27 cellular contexts compared by ENCODE assay signal in the genomic region with DNA sequence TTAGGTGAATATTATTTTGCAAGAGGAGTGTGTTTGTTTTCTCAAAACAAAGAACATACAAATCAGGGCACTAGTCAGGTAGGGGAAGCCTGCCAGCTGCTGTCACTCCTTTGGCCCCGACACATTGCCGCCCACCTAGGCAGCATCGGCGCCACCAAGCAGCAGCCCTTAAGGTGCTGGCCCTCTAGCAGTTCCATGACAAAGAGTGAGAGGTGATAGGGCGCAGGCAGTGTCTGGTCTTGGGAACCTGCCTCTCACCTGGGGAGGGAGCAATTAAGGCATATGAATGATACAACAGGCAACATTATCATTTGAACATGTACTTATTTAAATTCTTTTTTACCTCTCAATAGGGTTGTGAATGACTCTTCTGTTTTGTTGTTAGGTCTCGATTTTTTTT.
"Had no signal": no experiment of that assay in that cellular context is flagged by ENCODE, and none has a peak within 500 bp of the region (broad histone marks: within the 10 kb centered on the region; RNA-seq: fewer than 3 reads in every experiment).

No MANE protein-coding gene starts in this region.

- H3K9me3 ChIP-seq: ascending aorta, SJCRH30 had no signal

- FAIRE-seq: TTC549 had no signal

- H3K4me3 ChIP-seq: ascending aorta, cardiac muscle cell, PC-9, SJCRH30, SK-N-MC had no signal

- H3K36me3 ChIP-seq: ascending aorta, cardiac muscle cell, SJCRH30 had no signal

- H3K36me3 Mint-ChIP-seq: activated naive CD8-positive, alpha-beta T cell treated with anti-CD3 and anti-CD28 coated beads for 36 hours had no signal

- H3K27me3 Mint-ChIP-seq: activated CD4-positive, alpha-beta memory T cell treated with anti-CD3 and anti-CD28 coated beads, Interleukin-2, amount 10 ng/mL, durations not matched to agents 7 days and 5 days; activated CD4-positive, alpha-beta T cell treated with anti-CD3 and anti-CD28 coated beads for 36 hours; activated naive CD8-positive, alpha-beta T cell treated with anti-CD3 and anti-CD28 coated beads for 36 hours; activated T-helper 17 cell treated with anti-CD3 and anti-CD28 coated beads, Interleukin-2, amount 50 U/mL, for 72 hours; central memory CD8-positive, alpha-beta T cell had no signal

- ATAC-seq: activated CD4-positive, alpha-beta T cell treated with anti-CD3 and anti-CD28 coated beads for 36 hours; activated CD4-positive, CD25-positive, alpha-beta regulatory T cell treated with anti-CD3 and anti-CD28 coated beads, Interleukin-2, amount 50 U/mL, for 24 hours; activated T-cell treated with anti-CD3 and anti-CD28 coated beads, Interleukin-2, amount 50 U/mL, for 72 hours; activated T-helper 17 cell treated with anti-CD3 and anti-CD28 coated beads, Interleukin-2, amount 50 U/mL, for 72 hours had no signal

- H3K27me3 ChIP-seq: ascending aorta, cardiac muscle cell, SJCRH30 had no signal

- DNase-seq: activated CD4-positive, alpha-beta memory T cell treated with anti-CD3 and anti-CD28 coated beads, Interleukin-2, amount 10 ng/mL, durations not matched to agents 7 days and 5 days; activated CD4-positive, alpha-beta T cell treated with anti-CD3 and anti-CD28 coated beads for 36 hours; activated effector memory CD4-positive, alpha-beta T cell treated with anti-CD3 and anti-CD28 coated beads, Interleukin-2, amount 50 U/mL, for 16 hours; activated naive CD4-positive, alpha-beta T cell; activated naive CD4-positive, alpha-beta T cell treated with anti-CD3 and anti-CD28 coated beads, Interleukin-2, amount 50 U/mL, for 16 hours; activated naive CD8-positive, alpha-beta T cell treated with anti-CD3 and anti-CD28 coated beads for 36 hours; activated T-cell treated with anti-CD3 and anti-CD28 coated beads, Interleukin-2, amount 50 U/mL, for 1 hour; activated T-cell treated with anti-CD3 and anti-CD28 coated beads, Interleukin-2, amount 50 U/mL, for 72 hours; amniotic stem cell; NCI-H1105; NCI-H1417 treated with DMSO at 0.1 percent for 48 hours; NCI-H187 treated with DMSO at 0.1 percent for 48 hours; NCI-H2081; NCI-H345; NCI-H524 treated with DMSO at 0.1 percent for 48 hours; PC-9; SHP77; SJCRH30; T1000 had no signal

- H3K27ac Mint-ChIP-seq: activated CD4-positive, alpha-beta memory T cell treated with anti-CD3 and anti-CD28 coated beads, Interleukin-2, amount 10 ng/mL, durations not matched to agents 7 days and 5 days; activated CD4-positive, alpha-beta T cell treated with anti-CD3 and anti-CD28 coated beads for 36 hours; activated naive CD8-positive, alpha-beta T cell treated with anti-CD3 and anti-CD28 coated beads for 36 hours; activated T-cell treated with anti-CD3 and anti-CD28 coated beads, Interleukin-2, amount 50 U/mL, for 72 hours; activated T-helper 17 cell treated with anti-CD3 and anti-CD28 coated beads, Interleukin-2, amount 50 U/mL, for 72 hours had no signal

- H3K4me3 Mint-ChIP-seq: activated CD4-positive, alpha-beta memory T cell treated with anti-CD3 and anti-CD28 coated beads, Interleukin-2, amount 10 ng/mL, durations not matched to agents 7 days and 5 days; activated CD4-positive, alpha-beta T cell treated with anti-CD3 and anti-CD28 coated beads for 36 hours; activated naive CD8-positive, alpha-beta T cell treated with anti-CD3 and anti-CD28 coated beads for 36 hours; activated T-cell treated with anti-CD3 and anti-CD28 coated beads, Interleukin-2, amount 50 U/mL, for 72 hours; activated T-helper 17 cell treated with anti-CD3 and anti-CD28 coated beads, Interleukin-2, amount 50 U/mL, for 72 hours; central memory CD8-positive, alpha-beta T cell had no signal

- H3K4me1 Mint-ChIP-seq: activated CD4-positive, alpha-beta memory T cell treated with anti-CD3 and anti-CD28 coated beads, Interleukin-2, amount 10 ng/mL, durations not matched to agents 7 days and 5 days; activated CD4-positive, alpha-beta T cell treated with anti-CD3 and anti-CD28 coated beads for 36 hours; activated naive CD8-positive, alpha-beta T cell treated with anti-CD3 and anti-CD28 coated beads for 36 hours; activated T-helper 17 cell treated with anti-CD3 and anti-CD28 coated beads, Interleukin-2, amount 50 U/mL, for 72 hours; central memory CD8-positive, alpha-beta T cell had no signal

- H3K4me2 ChIP-seq: KMS-11, PC-9 had no signal

- H3K9ac ChIP-seq: KMS-11 had no signal

- H3K27ac ChIP-seq: ascending aorta, cardiac muscle cell, KMS-11, PC-9, SJCRH30, SK-N-MC had no signal

- H3K4me1 ChIP-seq: ascending aorta, SJCRH30 had no signal

- H3K9me3 Mint-ChIP-seq: activated CD4-positive, alpha-beta memory T cell treated with anti-CD3 and anti-CD28 coated beads, Interleukin-2, amount 10 ng/mL, durations not matched to agents 7 days and 5 days; activated naive CD8-positive, alpha-beta T cell treated with anti-CD3 and anti-CD28 coated beads for 36 hours; activated T-cell treated with anti-CD3 and anti-CD28 coated beads, Interleukin-2, amount 50 U/mL, for 72 hours; activated T-helper 17 cell treated with anti-CD3 and anti-CD28 coated beads, Interleukin-2, amount 50 U/mL, for 72 hours; central memory CD8-positive, alpha-beta T cell had no signal

- H2AFZ ChIP-seq: PC-9 had no signal
